Comparison of ENCODE assay signal across 8 cellular contexts in genomic region chr20:44609511-44610312, GRCh38. TPM values are rescaled to one million over a fixed set of nuclear protein-coding genes. Genes with fewer than 3 reads are reported as not detected.
DNase-seq lines count a peak whose midpoint lies in the region; ATAC-seq and TF ChIP-seq lines count a peak whose summit lies in the region.

No MANE protein-coding gene starts in this region.

- peak overlapping the region; percentile 64 to 88 (median 72) for H3K4me3 Mint-ChIP-seq in CD8-positive, alpha-beta memory T cell
- peak overlapping the region; percentile 54 for H3K4me3 Mint-ChIP-seq in natural killer cell treated with Interleukin-12 subunit alpha and Interleukin-12 subunit beta and Interleukin-15 and Interleukin-18, amount 100 ng/mL, for 72 hours

- POLR2A ChIA-PET in CD8-positive, alpha-beta memory T cell (lab: Charles Lee): interaction anchor here (0.7 to 0.8 kb wide), 2 partner anchors 9 to 109 kb away, joined by 3 read pairs; no protein-coding TSS in a partner anchor

- H3K9me3 ChIP-seq in CD8-positive, alpha-beta memory T cell (ENCODE audit: low read length): no peaks in the 10 kb centered on the region
- no peaks in the 10 kb centered on the region for H3K9me3 ChIP-seq in Karpas-422 (ENCODE audit: low read length)
- H3K9me3 ChIP-seq in Peyer's patch: peaks cover 0 to 4% (median 0%) of the 10 kb centered on the region in 4 donors
- no peaks in the 10 kb centered on the region for H3K9me3 ChIP-seq in fibroblast of lung (ENCODE audit: control insufficient read depth, insufficient read depth, low read depth, low read length)

- H3K36me3 Mint-ChIP-seq in CD8-positive, alpha-beta memory T cell: peaks cover 0 to 10% (median 0%) of the 10 kb centered on the region in 3 donors
- no peaks in the 10 kb centered on the region for H3K36me3 Mint-ChIP-seq in natural killer cell treated with Interleukin-12 subunit alpha and Interleukin-12 subunit beta and Interleukin-15 and Interleukin-18, amount 100 ng/mL, for 72 hours

- peak overlapping the region; percentile 28 for H3K27ac ChIP-seq in CD8-positive, alpha-beta memory T cell (ENCODE audit: low read depth, low read length)
- H3K27ac ChIP-seq in Karpas-422 (ENCODE audit: low read length) (peak overlapping the region; percentile 32), Peyer's patch (peak overlapping the region; percentile 64 to 80 (median 68)), fibroblast of lung (ENCODE audit: insufficient read depth, low read length) (peak overlapping the region; percentile 70)

- H4K20me1 ChIP-seq in Karpas-422 (ENCODE audit: insufficient read depth, low read depth, low read length) (peaks cover 39% of the 10 kb centered on the region), fibroblast of lung (ENCODE audit: control insufficient read depth, extremely low read depth, insufficient read depth, low read length) (no peaks in the 10 kb centered on the region)

- TF ChIP-seq CTCF in Peyer's patch (IDR thresholded peaks at IDR 0.05) (peak; percentile 90 to 98 (median 97)), fibroblast of lung (conservative IDR thresholded peaks at IDR 0.05 in 1 of 2, IDR thresholded peaks at IDR 0.05 in 1 of 2; ENCODE audit: low read depth in 1 of 2, low read length in 2 of 2) (peak; percentile 99 to 100)

- H3K79me2 ChIP-seq in Karpas-422 (ENCODE audit: low read length) (peaks cover 72% of the 10 kb centered on the region), fibroblast of lung (ENCODE audit: control insufficient read depth, insufficient read depth, low read length) (peaks cover 4% of the 10 kb centered on the region)

- H2AFZ ChIP-seq in Karpas-422 (ENCODE audit: low read length): no peak overlapping the region
- peak overlapping the region; percentile 14 for H2AFZ ChIP-seq in fibroblast of lung (ENCODE audit: low read length)

- peak; percentile 84 for ATAC-seq in GM21423 (IDR thresholded peaks at IDR 0.05; ENCODE audit: unreplicated experiment)
- ATAC-seq in natural killer cell treated with Interleukin-12 subunit alpha and Interleukin-12 subunit beta and Interleukin-15 and Interleukin-18, amount 100 ng/mL, for 72 hours: peak; percentile 96 to 97

- H3K9ac ChIP-seq in Karpas-422 (ENCODE audit: low read length) (no peak overlapping the region), fibroblast of lung (ENCODE audit: insufficient read depth, low read length) (peak overlapping the region; percentile 37)

- H3K27me3 Mint-ChIP-seq in CD8-positive, alpha-beta memory T cell: peaks cover 0 to 4% of the 10 kb centered on the region in 2 donors
- H3K27me3 Mint-ChIP-seq in natural killer cell treated with Interleukin-12 subunit alpha and Interleukin-12 subunit beta and Interleukin-15 and Interleukin-18, amount 100 ng/mL, for 72 hours: no peaks in the 10 kb centered on the region

- peaks cover 0 to 2% (median 0%) of the 10 kb centered on the region in 5 donors for H3K9me3 Mint-ChIP-seq in CD8-positive, alpha-beta memory T cell
- no peaks in the 10 kb centered on the region for H3K9me3 Mint-ChIP-seq in natural killer cell treated with Interleukin-12 subunit alpha and Interleukin-12 subunit beta and Interleukin-15 and Interleukin-18, amount 100 ng/mL, for 72 hours

- H3K4me1 Mint-ChIP-seq in CD8-positive, alpha-beta memory T cell: peaks cover 32 to 37% (median 34%) of the 10 kb centered on the region in 3 donors
- peaks cover 8 to 21% of the 10 kb centered on the region in 2 donors for H3K4me1 Mint-ChIP-seq in natural killer cell treated with Interleukin-12 subunit alpha and Interleukin-12 subunit beta and Interleukin-15 and Interleukin-18, amount 100 ng/mL, for 72 hours (ENCODE audit: low read depth in 2 of 2)

- H3K27ac Mint-ChIP-seq in CD8-positive, alpha-beta memory T cell: peak overlapping the region; percentile 93 to 100 (median 98)
- peak overlapping the region; percentile 86 to 87 for H3K27ac Mint-ChIP-seq in natural killer cell treated with Interleukin-12 subunit alpha and Interleukin-12 subunit beta and Interleukin-15 and Interleukin-18, amount 100 ng/mL, for 72 hours

- H3K4me2 ChIP-seq in Karpas-422 (ENCODE audit: low read depth, low read length, poor library complexity, severe bottlenecking) (peak overlapping the region; percentile 7), fibroblast of lung (ENCODE audit: extremely low read depth, insufficient read depth, low read length) (peak overlapping the region; percentile 75)

- no peak overlapping the region for H3K4me3 ChIP-seq in CD8-positive, alpha-beta memory T cell (ENCODE audit: low read length)
- H3K4me3 ChIP-seq in Karpas-422 (ENCODE audit: low read length) (no peak overlapping the region), Peyer's patch (peak overlapping the region in 2 of 4 donors; percentile 25 to 35), fibroblast of lung (replicated peaks in 1 of 4; ENCODE audit: control extremely low read depth in 1 of 4, insufficient read depth in 1 of 4, low read depth in 3 of 4, low read length in 4 of 4) (peak overlapping the region in 1 of 4 experiments; percentile 21)

- H3K4me1 ChIP-seq in CD8-positive, alpha-beta memory T cell (ENCODE audit: insufficient read depth, low read length): peaks cover 30% of the 10 kb centered on the region
- H3K4me1 ChIP-seq in Karpas-422 (ENCODE audit: low read length) (peaks cover 43% of the 10 kb centered on the region), Peyer's patch (peaks cover 0 to 19% (median 8%) of the 10 kb centered on the region in 4 donors), fibroblast of lung (ENCODE audit: control insufficient read depth, extremely low read depth, insufficient read depth, low read length) (peaks cover 12% of the 10 kb centered on the region)

- H3K27me3 ChIP-seq in CD8-positive, alpha-beta memory T cell (ENCODE audit: insufficient read depth, low read length, poor library complexity, severe bottlenecking): no peaks in the 10 kb centered on the region
- H3K27me3 ChIP-seq in Karpas-422 (ENCODE audit: low read length) (no peaks in the 10 kb centered on the region), Peyer's patch (no peaks in the 10 kb centered on the region), fibroblast of lung (ENCODE audit: control insufficient read depth, insufficient read depth, low read length) (no peaks in the 10 kb centered on the region)

- CTCF ChIA-PET in CD8-positive, alpha-beta memory T cell (lab: Charles Lee): interaction anchor here (0.7 to 3.9 kb wide), 26 partner anchors 9 to 393 kb away, joined by 3 to 55 read pairs (median 3); partner anchors contain the start of genes ADA, FITM2 and SERINC3

- H3K36me3 ChIP-seq in CD8-positive, alpha-beta memory T cell (ENCODE audit: insufficient read depth, low read length): no peaks in the 10 kb centered on the region
- peaks cover 37% of the 10 kb centered on the region for H3K36me3 ChIP-seq in Karpas-422 (ENCODE audit: insufficient read depth, low read length)
- peaks cover 0 to 3% (median 0%) of the 10 kb centered on the region in 3 donors for H3K36me3 ChIP-seq in Peyer's patch
- peaks cover 8% of the 10 kb centered on the region for H3K36me3 ChIP-seq in fibroblast of lung (ENCODE audit: control insufficient read depth, insufficient read depth, low read length)

- no peaks in the 10 kb centered on the region for H3K9me2 ChIP-seq in Karpas-422 (replicated peaks; ENCODE audit: insufficient read depth, low read length)

- TF ChIP-seq POLR2A in Peyer's patch (IDR thresholded peaks at IDR 0.05): no peak

- peak; percentile 74 to 87 (median 78) for DNase-seq in CD8-positive, alpha-beta memory T cell
- DNase-seq in Karpas-422 (peak; percentile 88), Peyer's patch (peak; percentile 84 to 95 (median 93)), fibroblast of lung (ENCODE audit: low read depth in 2 of 2) (peak; percentile 73 to 79)
- DNase-seq in activated T-helper 1 cell treated with anti-CD3 and anti-CD28 coated beads, Interleukin-2, amount 50 U/mL, for 16 hours (ENCODE audit: low read depth in 1 of 2, low spot score in 1 of 2): peak; percentile 67 to 73
- DNase-seq in natural killer cell treated with Interleukin-12 subunit alpha and Interleukin-12 subunit beta and Interleukin-15 and Interleukin-18, amount 100 ng/mL, for 72 hours (ENCODE audit: low spot score): peak; percentile 84
- peak; percentile 65 to 82 (median 75) for DNase-seq in stimulated activated naive CD4-positive, alpha-beta T cell (lab: John Stamatoyannopoulos, UW)

RNA-seq across cellular contexts. Expression of gene PKIG, which starts 27.3 kb away (rescaled TPM):
- total RNA-seq in CD8-positive, alpha-beta memory T cell: 1 to 10 TPM; 4.4 to 4.9 TPM
- 0.97 TPM for polyA plus RNA-seq in CD8-positive, alpha-beta memory T cell
- total RNA-seq in Karpas-422 (2014; rRNA removed; shearing (Covaris generic); ENCODE audit: low replicate concordance): 261 and 285 TPM in 2 replicates
- total RNA-seq in Peyer's patch (10 to 100 TPM; 27.9 to 60.2 (median 28.3) TPM), fibroblast of lung (140 and 234 TPM in 2 replicates)
- polyA plus RNA-seq in fibroblast of lung: 132 and 192 TPM in 2 replicates
- polyA plus RNA-seq in fibroblast of lung (2012): 142 and 224 TPM in 2 replicates
- 109 and 149 TPM in 2 replicates for polyA minus RNA-seq in fibroblast of lung (ENCODE audit: low replicate concordance)
- 1 to 10 TPM; 2.4 to 3.4 TPM for total RNA-seq in natural killer cell treated with Interleukin-12 subunit alpha and Interleukin-12 subunit beta and Interleukin-15 and Interleukin-18, amount 100 ng/mL, for 72 hours

RNA-seq across cellular contexts. Expression of gene ADA, which starts 41.8 kb away (rescaled TPM):
- total RNA-seq in CD8-positive, alpha-beta memory T cell: 10 to 100 TPM; 21.1 to 21.3 TPM
- polyA plus RNA-seq in CD8-positive, alpha-beta memory T cell: 56.4 TPM
- 0.11 TPM in 1 of 2 replicates, not detected in the other for total RNA-seq in Karpas-422 (2014; rRNA removed; shearing (Covaris generic); ENCODE audit: low replicate concordance)
- total RNA-seq in Peyer's patch: 10 to 100 TPM in 1 of 4 donors, 1 to 10 TPM in 3; 1.6 to 25.6 (median 5.0) TPM
- 5.4 and 6.9 TPM in 2 replicates for total RNA-seq in fibroblast of lung
- 3.8 and 21.9 TPM in 2 replicates for polyA plus RNA-seq in fibroblast of lung
- polyA plus RNA-seq in fibroblast of lung (2012): 3.6 and 19.5 TPM in 2 replicates
- polyA minus RNA-seq in fibroblast of lung (ENCODE audit: low replicate concordance): 2.9 and 6.2 TPM in 2 replicates
- 10 to 100 TPM; 31.9 to 42.7 TPM for total RNA-seq in natural killer cell treated with Interleukin-12 subunit alpha and Interleukin-12 subunit beta and Interleukin-15 and Interleukin-18, amount 100 ng/mL, for 72 hours

Comparison
In these comparisons a context has a peak if more than half of its experiments do, and no peak if none do; other contexts are left out.
1. RNA of gene PKIG, which starts 27.3 kb away (total RNA-seq): 261 to 285 TPM in Karpas-422, 140 to 234 TPM in fibroblast of lung and 27.9 to 60.2 TPM in Peyer's patch; 4.4 to 4.9 TPM in CD8-positive, alpha-beta memory T cell and 2.4 to 3.4 TPM in natural killer cell treated with Interleukin-12 subunit alpha and Interleukin-12 subunit beta and Interleukin-15 and Interleukin-18, amount 100 ng/mL, for 72 hours; every median in the first group is over 4 times any median in the second.
2. Peak in every context shown above with its lines, with median percentiles within 50 percentile points of each other: DNase-seq and H3K27ac ChIP-seq.